22 cellular contexts compared by ENCODE assay signal in the genomic region with DNA sequence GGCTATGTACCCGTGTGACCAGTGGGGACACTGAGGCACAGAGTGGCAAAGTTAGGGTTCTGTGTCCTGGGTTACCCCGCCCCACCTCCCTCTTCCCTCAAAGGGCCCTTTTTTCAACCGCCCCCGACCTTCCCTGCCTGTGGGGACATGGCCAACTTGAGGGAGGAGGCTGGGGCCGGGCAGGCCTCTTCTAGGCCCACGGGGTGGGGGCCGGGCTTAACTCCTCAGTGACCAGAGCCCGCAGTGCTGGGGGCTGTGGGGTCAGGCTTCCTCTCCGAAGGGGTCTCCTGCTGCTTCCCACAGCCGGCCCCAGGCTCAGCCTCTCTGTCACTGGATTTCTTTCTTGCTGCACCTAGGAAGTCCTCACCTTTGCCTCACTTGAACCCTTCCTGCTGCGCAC.
"Had no signal": no experiment of that assay in that cellular context is flagged by ENCODE, and none has a peak within 500 bp of the region (broad histone marks: within the 10 kb centered on the region; RNA-seq: fewer than 3 reads in every experiment).

No MANE protein-coding gene starts in this region.

- H3K4me3 ChIP-seq: colonic mucosa, gastrocnemius medialis, heart right ventricle, mucosa of descending colon, ovary, right atrium auricular region, sigmoid colon, skin epidermis, thoracic aorta had no signal

- H3K4me1 Mint-ChIP-seq: naive thymus-derived CD8-positive, alpha-beta T cell had no signal

- H3K27me3 Mint-ChIP-seq: naive thymus-derived CD8-positive, alpha-beta T cell had no signal

- H3K27me3 ChIP-seq: colonic mucosa, gastrocnemius medialis, heart right ventricle, ovary, right atrium auricular region, sigmoid colon had no signal

- H3K9me3 ChIP-seq: colonic mucosa, gastrocnemius medialis, heart right ventricle, mucosa of descending colon, ovary, right atrium auricular region, sigmoid colon, thoracic aorta had no signal

- H3K4me1 ChIP-seq: colonic mucosa, gastrocnemius medialis, heart right ventricle, right atrium auricular region had no signal

- H3K27ac ChIP-seq: colonic mucosa, gastrocnemius medialis, heart right ventricle, ovary, right atrium auricular region, sigmoid colon, thoracic aorta had no signal

- ATAC-seq: esophagus mucosa; gastrocnemius medialis; heart right ventricle; left lobe of liver; mucosa of descending colon; naive thymus-derived CD8-positive, alpha-beta T cell; stimulated activated naive CD8-positive, alpha-beta T cell treated with anti-CD3 and anti-CD28 coated beads, Interleukin-15, Interleukin-2, amounts not matched to agents 100 U/mL and 50 U/mL, for 24 hours had no signal

- H3K36me3 ChIP-seq: colonic mucosa, ovary had no signal

- H3K4me3 Mint-ChIP-seq: naive thymus-derived CD8-positive, alpha-beta T cell had no signal

- FAIRE-seq: endometrium, islet of Langerhans had no signal

- DNase-seq: cerebellar nuclear complex; colonic mucosa; effector CD8-positive, alpha-beta T cell; gastrocnemius medialis; heart right ventricle; hypothalamus; kidney glomerular epithelial cell; mammary epithelial cell; naive thymus-derived CD8-positive, alpha-beta T cell; ovary; sigmoid colon; stimulated activated CD4-positive, alpha-beta T cell treated with anti-CD3 and anti-CD28 coated beads, Interleukin-12 subunit alpha, Interleukin-12 subunit beta, amount 100 ng/mL, for 4 hours; stimulated activated naive CD8-positive, alpha-beta T cell treated with anti-CD3 and anti-CD28 coated beads, Interleukin-15, Interleukin-2, amounts not matched to agents 100 U/mL and 50 U/mL, for 24 hours; trophoblast cell had no signal

- H3K9me3 Mint-ChIP-seq: naive thymus-derived CD8-positive, alpha-beta T cell had no signal
